Comparison of ENCODE assay signal across 12 cellular contexts in genomic region chr7:48085942-48086341, GRCh38. TPM values are rescaled to one million over a fixed set of nuclear protein-coding genes. Genes with fewer than 3 reads are reported as not detected.
DNase-seq lines count a peak whose midpoint lies in the region; ATAC-seq and TF ChIP-seq lines count a peak whose summit lies in the region.
"Had no signal": no experiment of that assay in that cellular context is flagged by ENCODE, and none has a peak within 500 bp of the region (broad histone marks: within the 10 kb centered on the region; RNA-seq: fewer than 3 reads in every experiment).

No MANE protein-coding gene starts in this region.

- no peak for ATAC-seq in GM23338
- ATAC-seq in Panc1: no peak
- no peak for ATAC-seq in stimulated activated naive B cell treated with anti-CD40 and anti-IgM and Interleukin-4, amounts not matched to agents 10 μg/mL and 1 μg/mL and 100 μg/mL, for 72 hours (replicated peaks)
- no peak for ATAC-seq in HG02938 (IDR thresholded peaks at IDR 0.05; ENCODE audit: unreplicated experiment)
- no peak for ATAC-seq in GM18505 (IDR thresholded peaks at IDR 0.05; ENCODE audit: unreplicated experiment)
- ATAC-seq: right lobe of liver had no signal

- no peaks in the 10 kb centered on the region for H3K27me3 ChIP-seq in GM23338 (ENCODE audit: insufficient read depth)
- H3K27me3 ChIP-seq in Panc1 (ENCODE audit: control insufficient read depth, insufficient read depth, low read length): no peaks in the 10 kb centered on the region
- H3K27me3 ChIP-seq: right lobe of liver had no signal

- H2AFZ ChIP-seq in GM23338: no peak overlapping the region

- CTCF ChIA-PET in Panc1 (lab: Charles Lee) (no interaction called here), HEK293T (lab: Yijun Ruan, JAX) (no interaction called here)

- H3K27ac ChIP-seq in GM23338 (ENCODE audit: low read depth): peak overlapping the region; percentile 37; the same call in 1 of the 2 replicates
- H3K27ac ChIP-seq in Panc1 (ENCODE audit: low read length): peak overlapping the region; percentile 100

- H3K27ac Mint-ChIP-seq in GM23338: peak overlapping the region; percentile 97
- peak overlapping the region; percentile 27 for H3K27ac Mint-ChIP-seq in dendritic cell treated with granulocyte-macrophage colony-stimulating factor and Interleukin-4, amounts not matched to agents 40 ng/mL and 50 ng/mL, for 4 days
- peak overlapping the region; percentile 37 for H3K27ac Mint-ChIP-seq in stimulated activated naive B cell treated with anti-CD40 and anti-IgM and Interleukin-4, amounts not matched to agents 10 μg/mL and 1 μg/mL and 100 μg/mL, for 72 hours

- POLR2A ChIA-PET in Panc1 (lab: Charles Lee) (interaction anchor here (0.7 kb wide), 1 partner anchor 41 kb away, joined by 3 read pairs; no protein-coding TSS in a partner anchor), HEK293T (lab: Yijun Ruan, JAX) (interaction anchor here (0.8 kb wide), 1 partner anchor 108 kb away, joined by 3 read pairs; no protein-coding TSS in a partner anchor)

- TF ChIP-seq POLR2A in GM18505 (IDR thresholded peaks at IDR 0.05; ENCODE audit: borderline replicate concordance, extremely low read depth, insufficient read depth, insufficient read length): no peak

- peaks cover 42% of the 10 kb centered on the region for H3K4me1 Mint-ChIP-seq in GM23338
- peaks cover 63% of the 10 kb centered on the region for H3K4me1 Mint-ChIP-seq in dendritic cell treated with granulocyte-macrophage colony-stimulating factor and Interleukin-4, amounts not matched to agents 40 ng/mL and 50 ng/mL, for 4 days (ENCODE audit: low read depth)
- peaks cover 31 to 57% of the 10 kb centered on the region in 2 donors for H3K4me1 Mint-ChIP-seq in stimulated activated naive B cell treated with anti-CD40 and anti-IgM and Interleukin-4, amounts not matched to agents 10 μg/mL and 1 μg/mL and 100 μg/mL, for 72 hours

- intact Hi-C loops in Panc1 (cut with micrococcal nuclease; ENCODE audit: unreplicated experiment): loop anchor here (5.0 to 10.0 kb wide), 3 partner anchors 49 to 511 kb away; partner anchors contain the start of gene C7orf57
- intact Hi-C loops in dendritic cell treated with granulocyte-macrophage colony-stimulating factor and Interleukin-4, amounts not matched to agents 40 ng/mL and 50 ng/mL, for 4 days (cut with micrococcal nuclease): loop anchor here (5.0 kb wide), 2 partner anchors 34 to 94 kb away; no protein-coding TSS in a partner anchor

- no TSS peak for BruUV-seq in Panc1 (replicated peaks; lab: Mats Ljungman, UMichigan)

- no peaks in the 10 kb centered on the region for H3K9me3 Mint-ChIP-seq in GM23338
- H3K9me3 Mint-ChIP-seq in dendritic cell treated with granulocyte-macrophage colony-stimulating factor and Interleukin-4, amounts not matched to agents 40 ng/mL and 50 ng/mL, for 4 days: no peaks in the 10 kb centered on the region
- H3K9me3 Mint-ChIP-seq in stimulated activated naive B cell treated with anti-CD40 and anti-IgM and Interleukin-4, amounts not matched to agents 10 μg/mL and 1 μg/mL and 100 μg/mL, for 72 hours: no peaks in the 10 kb centered on the region
- H3K9me3 Mint-ChIP-seq: memory B cell had no signal

- no peaks in the 10 kb centered on the region for H3K36me3 ChIP-seq in GM23338 (ENCODE audit: insufficient read depth)
- peaks cover 7% of the 10 kb centered on the region; the same call in 1 of the 2 replicates for H3K36me3 ChIP-seq in Panc1 (ENCODE audit: control insufficient read depth, insufficient read depth, low read length)

- H3K4me1 ChIP-seq in GM23338 (ENCODE audit: insufficient read depth): peaks cover 25% of the 10 kb centered on the region
- H3K4me1 ChIP-seq in Panc1 (ENCODE audit: control insufficient read depth, insufficient read depth, low read length): peaks cover 65% of the 10 kb centered on the region

- H3F3A ChIP-seq in GM23338 (replicated peaks; ENCODE audit: low read depth): peaks cover 10% of the 10 kb centered on the region

- H3K9me3 ChIP-seq in Panc1 (ENCODE audit: control insufficient read depth, insufficient read depth, low read depth, low read length): no peaks in the 10 kb centered on the region
- H3K9me3 ChIP-seq: right lobe of liver had no signal

- H3K79me2 ChIP-seq in GM23338 (replicated peaks; ENCODE audit: insufficient read depth): no peaks in the 10 kb centered on the region

- no peak for TF ChIP-seq CTCF in GM23338 (conservative IDR thresholded peaks at IDR 0.05; ENCODE audit: low read depth in 2 of 2)
- no peak for TF ChIP-seq CTCF in Panc1 (IDR thresholded peaks at IDR 0.05)

- DNase-seq in GM23338 (ENCODE audit: low spot score) (no peak), Panc1 (ENCODE audit: low read depth, low spot score) (no peak), HEK293T (ENCODE audit: extremely low spot score) (no peak)
- DNase-seq in stimulated activated naive B cell treated with anti-CD40 and anti-IgM and Interleukin-4, amounts not matched to agents 10 μg/mL and 1 μg/mL and 100 μg/mL, for 72 hours: no peak
- DNase-seq: activated CD8-positive, alpha-beta memory T cell treated with anti-CD3 and anti-CD28 coated beads, Interleukin-2, amount 50 U/mL, for 48 hours; DMS79; NCI-H510A; right lobe of liver had no signal

- H3K4me3 Mint-ChIP-seq in GM23338: no peak overlapping the region; the same call in 2 of the 3 replicates
- no peak overlapping the region for H3K4me3 Mint-ChIP-seq in dendritic cell treated with granulocyte-macrophage colony-stimulating factor and Interleukin-4, amounts not matched to agents 40 ng/mL and 50 ng/mL, for 4 days
- H3K4me3 Mint-ChIP-seq in stimulated activated naive B cell treated with anti-CD40 and anti-IgM and Interleukin-4, amounts not matched to agents 10 μg/mL and 1 μg/mL and 100 μg/mL, for 72 hours: peak overlapping the region in 1 of 2 donors; percentile 28
- H3K4me3 Mint-ChIP-seq: memory B cell had no signal

- H3K9me2 ChIP-seq in GM23338 (ENCODE audit: insufficient read depth): no peaks in the 10 kb centered on the region; the same call in 1 of the 2 replicates

- H3K4me2 ChIP-seq in GM23338: 0 out of 2 replicates have a peak overlapping the region, but pooled peaks have one; percentile 3

- H3K36me3 Mint-ChIP-seq in GM23338 (ENCODE audit: low read depth): peaks cover 7% of the 10 kb centered on the region
- peaks cover 25% of the 10 kb centered on the region for H3K36me3 Mint-ChIP-seq in dendritic cell treated with granulocyte-macrophage colony-stimulating factor and Interleukin-4, amounts not matched to agents 40 ng/mL and 50 ng/mL, for 4 days (ENCODE audit: low read depth)
- peaks cover 2 to 5% of the 10 kb centered on the region in 2 donors for H3K36me3 Mint-ChIP-seq in stimulated activated naive B cell treated with anti-CD40 and anti-IgM and Interleukin-4, amounts not matched to agents 10 μg/mL and 1 μg/mL and 100 μg/mL, for 72 hours
- H3K36me3 Mint-ChIP-seq: memory B cell had no signal

- in situ Hi-C loops in Panc1 (cut with HindIII; ENCODE audit: low pct_unique_long_range_greater_than_20kb, low sequenced_read_pairs): no loop called here

- peaks cover 9% of the 10 kb centered on the region for H3K27me3 Mint-ChIP-seq in GM23338 (ENCODE audit: insufficient read depth, low read depth, poor library complexity)
- no peaks in the 10 kb centered on the region for H3K27me3 Mint-ChIP-seq in dendritic cell treated with granulocyte-macrophage colony-stimulating factor and Interleukin-4, amounts not matched to agents 40 ng/mL and 50 ng/mL, for 4 days
- H3K27me3 Mint-ChIP-seq in stimulated activated naive B cell treated with anti-CD40 and anti-IgM and Interleukin-4, amounts not matched to agents 10 μg/mL and 1 μg/mL and 100 μg/mL, for 72 hours: peaks cover 0 to 6% of the 10 kb centered on the region in 2 donors
- H3K27me3 Mint-ChIP-seq: memory B cell had no signal

- no peak overlapping the region for H3K4me3 ChIP-seq in GM23338
- H3K4me3 ChIP-seq in Panc1 (ENCODE audit: low read depth in 2 of 2, low read length in 2 of 2): no peak overlapping the region
- H3K4me3 ChIP-seq: right lobe of liver had no signal

- H4K20me1 ChIP-seq in GM23338 (replicated peaks; ENCODE audit: insufficient read depth): no peaks in the 10 kb centered on the region

TF ChIP-seq in GM23338, 12 proteins besides CTCF, POLR2A, EP300 and RAD21:
- TF ChIP-seq JUNB (IDR thresholded peaks at IDR 0.05; ENCODE audit: unreplicated experiment): no peak

TF ChIP-seq in HEK293T, 16 proteins besides CTCF, POLR2A, EP300 and RAD21:
- TF ChIP-seq L3MBTL2 (conservative IDR thresholded peaks at IDR 0.05) (no peak), FOXA1 (IDR thresholded peaks at IDR 0.05) (no peak)

RNA-seq across cellular contexts. Expression of gene UPP1, which starts 3.1 kb away (rescaled TPM):
- total RNA-seq in GM23338 (2014; rRNA removed; shearing (Covaris generic)): 22.7 and 28.6 TPM in 2 replicates
- polyA plus RNA-seq in GM23338 (2016; fragmentation: Nextera tagmentation; extraction: Ambion mirVana): 43.5 and 44.1 TPM in 2 replicates
- 331 TPM for total RNA-seq in Panc1 (2021; ENCODE audit: unreplicated experiment)
- 234 TPM for polyA plus RNA-seq in Panc1 (2012; ENCODE audit: insufficient read length)

RNA-seq across cellular contexts. Expression of gene C7orf57, which starts 50.6 kb away (rescaled TPM):
- 0.42 and 1.6 TPM in 2 replicates for total RNA-seq in GM23338 (2014; rRNA removed; shearing (Covaris generic))
- polyA plus RNA-seq in GM23338 (2016; fragmentation: Nextera tagmentation; extraction: Ambion mirVana): 1.7 and 2.1 TPM in 2 replicates
- 3.2 TPM for total RNA-seq in Panc1 (2021; ENCODE audit: unreplicated experiment)
- polyA plus RNA-seq in Panc1 (2012; ENCODE audit: insufficient read length): 1.4 TPM
- total RNA-seq: right lobe of liver had no signal

RNA-seq across cellular contexts. Expression of gene SUN3, which starts 57.0 kb away (rescaled TPM):
- 0.52 TPM in 1 of 2 replicates, not detected in the other for total RNA-seq in GM23338 (2014; rRNA removed; shearing (Covaris generic))
- 1.0 TPM in 1 of 2 replicates, not detected in the other for polyA plus RNA-seq in GM23338 (2016; fragmentation: Nextera tagmentation; extraction: Ambion mirVana)
- total RNA-seq in Panc1 (2021; ENCODE audit: unreplicated experiment): 0.49 TPM
- polyA plus RNA-seq in Panc1 (2012; ENCODE audit: insufficient read length): not detected
- total RNA-seq: right lobe of liver had no signal

Comparison
In these comparisons a context has a peak if more than half of its experiments do, and no peak if none do; other contexts are left out.
1. H3K27ac Mint-ChIP-seq: peak in every context shown above with its lines; median percentile 97 in GM23338; 37 in stimulated activated naive B cell treated with anti-CD40 and anti-IgM and Interleukin-4, amounts not matched to agents 10 μg/mL and 1 μg/mL and 100 μg/mL, for 72 hours; 27 in dendritic cell treated with granulocyte-macrophage colony-stimulating factor and Interleukin-4, amounts not matched to agents 40 ng/mL and 50 ng/mL, for 4 days.
2. RNA of gene UPP1, which starts 3.1 kb away (total RNA-seq): 331 TPM in Panc1 (single experiment); 22.7 to 28.6 TPM in GM23338; every median in the first group is over 10 times any median in the second.